30 cellular contexts compared by ENCODE assay signal in genomic region chr15:65958835-65959234, GRCh38.
"Had no signal": no experiment of that assay in that cellular context is flagged by ENCODE, and none has a peak within 500 bp of the region (broad histone marks: within the 10 kb centered on the region; RNA-seq: fewer than 3 reads in every experiment).

No MANE protein-coding gene starts in this region.

- ATAC-seq: Panc1, Right ventricle myocardium inferior, SK-N-SH treated with all-trans-retinoic acid at 6 μM for 48 hours had no signal

- H3K27me3 ChIP-seq: SJCRH30 had no signal

- DNase-seq: Karpas-422, KBM-7, MM.1S, MV-4-11, NCI-H1092, NCI-H1105, NCI-H1417 treated with DMSO at 0.1 percent for 48 hours, NCI-H1436 treated with DMSO at 0.1 percent for 48 hours, NCI-H1694 treated with DMSO at 0.1 percent for 48 hours, NCI-H187 treated with DMSO at 0.1 percent for 48 hours, NCI-H2029, NCI-H2081, NCI-H2171 treated with DMSO at 0.1 percent for 48 hours, NCI-H2227 treated with DMSO at 0.1 percent for 48 hours, NCI-H345, NCI-H446, NCI-H510A treated with DMSO at 0.1 percent for 48 hours, NCI-H524 treated with DMSO at 0.1 percent for 48 hours, NCI-H526 treated with DMSO at 0.1 percent for 48 hours, NCI-H774, PC-9, SHP77, SIG-M5, SJCRH30 had no signal

- H3K4me3 ChIP-seq: PC-9, SJCRH30, SK-N-MC had no signal

- H3K27ac ChIP-seq: KMS-11, PC-9, RWPE1, SJCRH30, SK-N-MC had no signal

- H3K36me3 ChIP-seq: SJCRH30 had no signal

- H3K4me1 ChIP-seq: SJCRH30 had no signal

- H3K9me3 ChIP-seq: SJCRH30 had no signal
